Comparison of ENCODE assay signal across 9 cellular contexts in genomic region chr20:50690979-50691584, GRCh38. TPM values are rescaled to one million over a fixed set of nuclear protein-coding genes. Genes with fewer than 3 reads are reported as not detected.
DNase-seq lines count a peak whose midpoint lies in the region; ATAC-seq, FAIRE-seq and TF ChIP-seq lines count a peak whose summit lies in the region.
"Had no signal": no experiment of that assay in that cellular context is flagged by ENCODE, and none has a peak within 500 bp of the region (broad histone marks: within the 10 kb centered on the region; RNA-seq: fewer than 3 reads in every experiment).

TSS of gene RIPOR3 (minus strand) at chr20:50691542. CDS start at chr20:50691128, 414 bp downstream.

- H3K4me1 ChIP-seq in neuronal stem cell (ENCODE audit: control insufficient read depth in 2 of 2, insufficient read depth in 1 of 2, low read depth in 1 of 2, low read length in 2 of 2), result peaks cover 16 to 23% of the 10 kb centered on the region in 2 donors

- H3K9me3 Mint-ChIP-seq in T-cell, result no peaks in the 10 kb centered on the region

- peak within 1 kb of the TSS; percentile 86 for H3K18ac ChIP-seq in neuronal stem cell (ENCODE audit: low read length)

- peaks cover 13 to 16% (median 16%) of the 10 kb centered on the region in 3 donors for H3K4me1 Mint-ChIP-seq in T-cell

- H2AK5ac ChIP-seq in neuronal stem cell (ENCODE audit: low read depth, low read length), result peak within 1 kb of the TSS; percentile 86

- peaks cover 0 to 46% (median 0%) of the 10 kb centered on the region in 3 experiments for H3K27me3 ChIP-seq in neuronal stem cell (ENCODE audit: control insufficient read depth in 3 of 3, insufficient read depth in 3 of 3, low read depth in 1 of 3, low read length in 3 of 3)

- peak within 1 kb of the TSS; percentile 46 for H3K23ac ChIP-seq in neuronal stem cell (ENCODE audit: low read depth, low read length, poor library complexity)

- H3K79me1 ChIP-seq in neuronal stem cell (ENCODE audit: low read depth, low read length), result no peaks in the 10 kb centered on the region

- peak; percentile 64 for DNase-seq in AG20443 (ENCODE audit: low spot score)
- DNase-seq in T-cell, result no peak
- peak; percentile 45 for DNase-seq in fibroblast of villous mesenchyme (ENCODE audit: low read depth)
- peak; percentile 17 for DNase-seq in neuronal stem cell (ENCODE audit: low spot score)
- DNase-seq in NCI-H146 (lab: John Stamatoyannopoulos, UW), result no peak
- DNase-seq in HTR-8/SVneo (ENCODE audit: insufficient read length, low spot score), result no peak
- no peak for DNase-seq in T-helper 9 cell

- no peak within 1 kb of the TSS for H3K14ac ChIP-seq in neuronal stem cell (ENCODE audit: low read length)

- peak within 1 kb of the TSS in 2 of 3 donors; percentile 13 to 51 for H3K4me3 Mint-ChIP-seq in T-cell

- POLR2A ChIA-PET in T-cell (lab: Charles Lee), result no interaction called here

- peak within 1 kb of the TSS; percentile 24 for H3K4ac ChIP-seq in neuronal stem cell (ENCODE audit: low read length)

- CTCF ChIA-PET in T-cell (lab: Charles Lee), result interaction anchor here in 1 of 2 donors (0.6 kb wide), 1 partner anchor 846 kb away, joined by 4 read pairs; no protein-coding TSS in a partner anchor

- peak within 1 kb of the TSS; percentile 74 for H4K8ac ChIP-seq in neuronal stem cell (ENCODE audit: low read depth, low read length)

- peaks cover 36 to 44% of the 10 kb centered on the region in 2 donors for H3K27me3 Mint-ChIP-seq in T-cell

- TF ChIP-seq CTCF in fibroblast of villous mesenchyme (IDR thresholded peaks at IDR 0.05; ENCODE audit: insufficient read depth, low read depth, low read length), result no peak

- H3K4me2 ChIP-seq in neuronal stem cell (ENCODE audit: insufficient read depth, low read length, poor library complexity, severe bottlenecking), result peak within 1 kb of the TSS; percentile 56

- no peak within 1 kb of the TSS for H4K91ac ChIP-seq in neuronal stem cell (ENCODE audit: low read depth, low read length, poor library complexity)

- WGBS in neuronal stem cell (ENCODE audit: extremely low coverage in 2 of 2, insufficient read length in 2 of 2, insufficient replicate concordance in 1 of 2), 2 donors, result no CpG with 5 or more reads among the region's 32 CpGs

- peak within 1 kb of the TSS in 1 of 2 donors; percentile 15 for H3K27ac Mint-ChIP-seq in T-cell

- peak within 1 kb of the TSS; percentile 79 for H3K27ac ChIP-seq in neuronal stem cell (replicated peaks; ENCODE audit: low read length)

- H2BK15ac ChIP-seq in neuronal stem cell (ENCODE audit: low read length), result peak within 1 kb of the TSS; percentile 62

- H2BK120ac ChIP-seq in neuronal stem cell (ENCODE audit: low read depth, low read length), result peak within 1 kb of the TSS; percentile 48

- H3K36me3 ChIP-seq in neuronal stem cell (replicated peaks in 1 of 2; ENCODE audit: control insufficient read depth in 2 of 2, insufficient read depth in 2 of 2, low read length in 2 of 2), result no peaks in the 10 kb centered on the region

- H2AFZ ChIP-seq in neuronal stem cell (ENCODE audit: low read length), result peak within 1 kb of the TSS; percentile 91

- H3K36me3 Mint-ChIP-seq in T-cell, result no peaks in the 10 kb centered on the region

- H2BK12ac ChIP-seq in neuronal stem cell (ENCODE audit: low read length), result peak within 1 kb of the TSS; percentile 60

- H2BK5ac ChIP-seq in neuronal stem cell (ENCODE audit: low read length), result peak within 1 kb of the TSS; percentile 30

- peak within 1 kb of the TSS; percentile 78 for H3K9ac ChIP-seq in neuronal stem cell (ENCODE audit: low read depth, low read length, poor library complexity)

- ATAC-seq in T-cell (replicated peaks in 1 of 4) (no peak), HG02610 (IDR thresholded peaks at IDR 0.05; ENCODE audit: unreplicated experiment) (no peak)
- ATAC-seq: left colon had no signal

- H3K4me3 ChIP-seq in fibroblast of villous mesenchyme (ENCODE audit: low read depth, low read length), result peak within 1 kb of the TSS; percentile 39
- H3K4me3 ChIP-seq in neuronal stem cell (ENCODE audit: low read length in 2 of 2), result peak within 1 kb of the TSS; percentile 35 to 38

- no peak for FAIRE-seq in HTR-8/SVneo (lab: Jason Lieb, UNC)

- no peaks in the 10 kb centered on the region for H3K9me3 ChIP-seq in neuronal stem cell (replicated peaks in 1 of 2; ENCODE audit: control insufficient read depth in 2 of 2, insufficient read depth in 1 of 2, low read depth in 1 of 2, low read length in 2 of 2)

RNA-seq across cellular contexts. Expression of gene RIPOR3, which starts in this region (rescaled TPM):
- total RNA-seq in T-cell (under 1 TPM; 0.25 to 0.88 (median 0.42) TPM), fibroblast of villous mesenchyme (28.1 and 29.3 TPM in 2 replicates)
- polyA plus RNA-seq in neuronal stem cell (2013, experiment 1 of 2), result 2.5 TPM
- polyA plus RNA-seq in neuronal stem cell (2013, experiment 2 of 2), result 2.3 TPM

Comparison
In these comparisons a context has a peak if more than half of its experiments do, and no peak if none do; other contexts are left out.
1. RNA of gene RIPOR3 (total RNA-seq): 28.1 to 29.3 TPM in fibroblast of villous mesenchyme; 0.25 to 0.88 TPM in T-cell; every median in the first group is over 10 times any median in the second.
2. DNase-seq: peak in AG20443 (single experiment), fibroblast of villous mesenchyme (single experiment) and neuronal stem cell (single experiment); none in T-cell (0 of 34), NCI-H146 (single experiment), HTR-8/SVneo (single experiment) and T-helper 9 cell (single experiment).